8 cellular contexts compared by ENCODE assay signal in the genomic region with DNA sequence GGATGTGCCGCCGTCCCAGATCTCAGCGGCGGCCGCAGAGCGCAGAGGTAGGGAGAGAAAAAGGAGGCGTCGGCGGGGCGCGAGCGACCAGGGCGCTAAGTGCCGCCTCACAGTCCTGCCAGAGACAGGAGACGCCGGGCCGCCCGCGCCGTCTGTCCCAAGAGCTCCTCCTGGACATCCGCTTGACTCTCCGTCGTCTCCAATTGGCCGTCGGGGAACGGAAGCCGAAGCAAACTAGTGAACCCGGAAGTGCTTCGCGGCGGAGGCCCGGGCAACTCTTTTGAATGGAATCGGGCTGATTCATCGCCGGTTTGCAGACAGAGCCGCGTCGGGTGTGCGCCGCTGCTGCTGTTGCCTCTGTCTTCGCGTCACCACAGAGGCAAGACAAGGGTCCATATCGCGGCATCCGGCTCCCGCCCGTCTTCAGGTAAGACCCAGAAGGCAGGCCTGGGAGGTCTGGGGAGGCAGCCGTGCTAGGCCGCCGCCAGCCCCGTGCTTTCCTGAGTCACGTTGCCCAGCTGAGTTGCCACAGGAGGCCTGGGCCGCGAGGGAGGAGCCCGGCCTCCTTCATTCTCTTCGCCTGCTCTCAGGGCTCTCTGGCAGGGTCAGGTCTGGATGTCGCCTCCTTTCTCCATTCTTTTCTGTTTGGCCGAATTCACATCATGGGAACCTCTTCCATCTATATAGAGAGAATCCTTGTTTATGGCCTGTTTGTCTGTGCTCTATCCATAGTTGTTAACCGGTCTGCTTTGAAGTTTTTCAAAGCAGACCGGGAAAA. TPM values are rescaled to one million over a fixed set of nuclear protein-coding genes. Genes with fewer than 3 reads are reported as not detected.
A peak's percentile ranks its signal among the peaks of the same experiment; 100 is the strongest.
DNase-seq lines count a peak whose midpoint lies in the region; ATAC-seq and TF ChIP-seq lines count a peak whose summit lies in the region.

TSS of gene PSMD14 (plus strand) at position 248 of the 778 bp plus-strand sequence. CDS start 10,401 bp downstream, outside the sequence.

- peaks cover under 1% of the 10 kb centered on the region for H3K27me3 Mint-ChIP-seq in activated T-cell treated with anti-CD3 and anti-CD28 coated beads, Interleukin-2, amount 50 U/mL, for 4 hours (ENCODE audit: low read depth)

- POLR2A ChIA-PET in Panc1 (lab: Charles Lee) = interaction anchor here (0.6 to 0.7 kb wide), 2 partner anchors 35 to 1038 kb away, joined by 4 read pairs; no protein-coding TSS in a partner anchor

- no peak for TF ChIP-seq CTCF in Panc1 (IDR thresholded peaks at IDR 0.05)

- H3K9me3 ChIP-seq in Panc1 (ENCODE audit: control insufficient read depth, insufficient read depth, low read depth, low read length) (0 out of 2 replicates have a peak, but pooled peaks cover 8% of the 10 kb centered on the region), muscle layer of duodenum (ENCODE audit: control insufficient read depth in 1 of 2, low read length in 2 of 2) (no peaks in the 10 kb centered on the region)

- H3K27ac ChIP-seq in Panc1 (ENCODE audit: low read length) (peak within 1 kb of the TSS; percentile 98), muscle layer of duodenum (ENCODE audit: low read length) (peak within 1 kb of the TSS; percentile 89)

- H3K36me3 Mint-ChIP-seq in activated T-cell treated with anti-CD3 and anti-CD28 coated beads, Interleukin-2, amount 50 U/mL, for 4 hours (ENCODE audit: insufficient read depth) = peaks cover 12% of the 10 kb centered on the region

- H3K4me3 ChIP-seq in Panc1 (ENCODE audit: low read depth in 2 of 2, low read length in 2 of 2) (peak within 1 kb of the TSS; percentile 85 to 90), muscle layer of duodenum (ENCODE audit: low read depth in 1 of 2, low read length in 2 of 2) (peak within 1 kb of the TSS; percentile 88 to 96)

- H3K9me3 Mint-ChIP-seq in activated T-cell treated with anti-CD3 and anti-CD28 coated beads, Interleukin-2, amount 50 U/mL, for 4 hours = peaks cover 4% of the 10 kb centered on the region

- H3K4me1 ChIP-seq in Panc1 (ENCODE audit: control insufficient read depth, insufficient read depth, low read length) (0 out of 2 replicates have a peak, but pooled peaks cover 3% of the 10 kb centered on the region), muscle layer of duodenum (ENCODE audit: control insufficient read depth in 1 of 2, insufficient read depth in 2 of 2, low read length in 2 of 2) (peaks cover 7 to 12% of the 10 kb centered on the region in 2 donors)

- H3K36me3 ChIP-seq in Panc1 (ENCODE audit: control insufficient read depth, insufficient read depth, low read length) (peaks cover 6% of the 10 kb centered on the region; the same call in 1 of the 2 replicates), muscle layer of duodenum (ENCODE audit: control insufficient read depth in 1 of 2, insufficient read depth in 2 of 2, low read length in 2 of 2) (peaks cover 0 to 9% of the 10 kb centered on the region in 2 donors)

- in situ Hi-C loops in KBM-7 (cut with MboI; ENCODE audit: low pct_unique_long_range_greater_than_20kb, low sequenced_read_pairs) = no loop called here
- in situ Hi-C loops in Panc1 (cut with HindIII; ENCODE audit: low pct_unique_long_range_greater_than_20kb, low sequenced_read_pairs) = no loop called here

- BruUV-seq in Panc1 (replicated peaks; lab: Mats Ljungman, UMichigan) = no TSS peak

- ATAC-seq in GM21717 (IDR thresholded peaks at IDR 0.05; ENCODE audit: unreplicated experiment) (peak; percentile 98), Panc1 (peak; percentile 99), esophagus mucosa (peak; percentile 96)
- peak; percentile 92 to 94 for ATAC-seq in activated T-cell treated with anti-CD3 and anti-CD28 coated beads, Interleukin-2, amount 50 U/mL, for 4 hours

- H3K4me3 Mint-ChIP-seq in activated T-cell treated with anti-CD3 and anti-CD28 coated beads, Interleukin-2, amount 50 U/mL, for 4 hours = peak within 1 kb of the TSS; percentile 97

- peaks cover 32% of the 10 kb centered on the region for H3K4me1 Mint-ChIP-seq in activated T-cell treated with anti-CD3 and anti-CD28 coated beads, Interleukin-2, amount 50 U/mL, for 4 hours (ENCODE audit: low read depth)

- CTCF ChIA-PET in Panc1 (lab: Charles Lee) = interaction anchor here (0.5 kb wide), 1 partner anchor 224 kb away, joined by 4 read pairs; no protein-coding TSS in a partner anchor

- no peaks in the 10 kb centered on the region for H3K27me3 ChIP-seq in Panc1 (ENCODE audit: control insufficient read depth, insufficient read depth, low read length)
- H3K27me3 ChIP-seq in muscle layer of duodenum (ENCODE audit: low read depth, low read length) = no peaks in the 10 kb centered on the region

- DNase-seq in DMS153 treated with DMSO at 0.1 percent for 48 hours (lab: John Stamatoyannopoulos, UW; ENCODE audit: unreplicated experiment) = peak; percentile 90
- peak; percentile 94 for DNase-seq in KBM-7
- peak; percentile 72 for DNase-seq in Panc1 (ENCODE audit: low read depth, low spot score)
- DNase-seq in activated T-cell treated with anti-CD3 and anti-CD28 coated beads, Interleukin-2, amount 50 U/mL, for 4 hours = peak; percentile 83
- DNase-seq in stimulated activated CD8-positive, alpha-beta memory T cell treated with anti-CD3 and anti-CD28 coated beads, Interleukin-7, amount 100 ng/mL, for 4 hours (ENCODE audit: low read depth in 2 of 2) = peak; percentile 85 to 86

- intact Hi-C loops in Panc1 (cut with micrococcal nuclease; ENCODE audit: unreplicated experiment) = no loop called here

RNA-seq across cellular contexts. Expression of gene PSMD14, which starts in this region (rescaled TPM):
- total RNA-seq in Panc1 (2021; ENCODE audit: unreplicated experiment) (93.7 TPM), esophagus mucosa (39.1 TPM)
- polyA plus RNA-seq in Panc1 (2012; ENCODE audit: insufficient read length) = 66.6 TPM
- total RNA-seq in activated T-cell treated with anti-CD3 and anti-CD28 coated beads, Interleukin-2, amount 50 U/mL, for 4 hours = 100 to 1,000 TPM; 122 to 143 (median 133) TPM

Comparison
In these comparisons a context has a peak if more than half of its experiments do, and no peak if none do; other contexts are left out.
1. Peak in every context shown above with its lines: DNase-seq, ATAC-seq, H3K4me3 ChIP-seq and H3K27ac ChIP-seq.